ENCODE assay signal across 23 cellular contexts in genomic region chr10:83612746-83613145, GRCh38.
"Had no signal": no experiment of that assay in that cellular context is flagged by ENCODE, and none has a peak within 500 bp of the region (broad histone marks: within the 10 kb centered on the region; RNA-seq: fewer than 3 reads in every experiment).

No MANE protein-coding gene starts in this region.

- H3K9me3 Mint-ChIP-seq: activated CD4-positive, alpha-beta memory T cell treated with anti-CD3 and anti-CD28 coated beads, Interleukin-2, amount 10 ng/mL, durations not matched to agents 7 days and 5 days; activated CD4-positive, alpha-beta T cell treated with anti-CD3 and anti-CD28 coated beads, Interleukin-2, amount 10 ng/mL, durations not matched to agents 7 days and 5 days; activated T-helper 17 cell treated with anti-CD3 and anti-CD28 coated beads, Interleukin-2, amount 50 U/mL, for 72 hours had no signal

- H3K27ac ChIP-seq: SK-N-MC, VCaP had no signal

- H3K4me3 Mint-ChIP-seq: activated CD4-positive, alpha-beta memory T cell treated with anti-CD3 and anti-CD28 coated beads, Interleukin-2, amount 10 ng/mL, durations not matched to agents 7 days and 5 days; activated CD4-positive, alpha-beta T cell treated with anti-CD3 and anti-CD28 coated beads, Interleukin-2, amount 10 ng/mL, durations not matched to agents 7 days and 5 days; activated naive CD4-positive, alpha-beta T cell treated with anti-CD3 and anti-CD28 coated beads, Interleukin-2, amount 10 ng/mL, durations not matched to agents 7 days and 5 days; activated naive CD8-positive, alpha-beta T cell treated with anti-CD3 and anti-CD28 coated beads for 36 hours; activated T-helper 17 cell treated with anti-CD3 and anti-CD28 coated beads, Interleukin-2, amount 50 U/mL, for 72 hours; T-cell had no signal

- DNase-seq: activated CD4-positive, alpha-beta memory T cell treated with anti-CD3 and anti-CD28 coated beads, Interleukin-2, amount 10 ng/mL, durations not matched to agents 7 days and 5 days; activated CD4-positive, alpha-beta T cell treated with anti-CD3 and anti-CD28 coated beads, Interleukin-2, amount 10 ng/mL, durations not matched to agents 7 days and 5 days; activated CD4-positive, CD25-positive, alpha-beta regulatory T cell; activated gamma-delta T cell treated with Interleukin-2 at 50 U/mL for 16 hours; activated naive CD4-positive, alpha-beta T cell treated with anti-CD3 and anti-CD28 coated beads, Interleukin-2, amount 10 ng/mL, durations not matched to agents 7 days and 5 days; activated naive CD8-positive, alpha-beta T cell treated with anti-CD3 and anti-CD28 coated beads for 36 hours; activated T-cell treated with anti-CD3 and anti-CD28 coated beads for 4 hours; activated T-cell treated with anti-CD3 and anti-CD28 coated beads, Interleukin-2, amount 50 U/mL, for 48 hours; KG1; NCI-H1092; NCI-H1417 treated with DMSO at 0.1 percent for 48 hours; NCI-H1694; NCI-H2029; NCI-H2107; NCI-H510A treated with DMSO at 0.1 percent for 48 hours; SIG-M5; T-cell; T-helper 2 cell; T1000 had no signal

- H3K4me1 Mint-ChIP-seq: activated CD4-positive, alpha-beta memory T cell treated with anti-CD3 and anti-CD28 coated beads, Interleukin-2, amount 10 ng/mL, durations not matched to agents 7 days and 5 days; activated CD4-positive, alpha-beta T cell treated with anti-CD3 and anti-CD28 coated beads, Interleukin-2, amount 10 ng/mL, durations not matched to agents 7 days and 5 days; activated naive CD4-positive, alpha-beta T cell treated with anti-CD3 and anti-CD28 coated beads, Interleukin-2, amount 10 ng/mL, durations not matched to agents 7 days and 5 days; activated naive CD8-positive, alpha-beta T cell treated with anti-CD3 and anti-CD28 coated beads for 36 hours; activated T-helper 17 cell treated with anti-CD3 and anti-CD28 coated beads, Interleukin-2, amount 50 U/mL, for 72 hours; T-cell had no signal

- H3K36me3 Mint-ChIP-seq: activated naive CD4-positive, alpha-beta T cell treated with anti-CD3 and anti-CD28 coated beads, Interleukin-2, amount 10 ng/mL, durations not matched to agents 7 days and 5 days; activated naive CD8-positive, alpha-beta T cell treated with anti-CD3 and anti-CD28 coated beads for 36 hours; T-cell had no signal

- FAIRE-seq: bronchial epithelial cell had no signal

- H3K27me3 Mint-ChIP-seq: activated CD4-positive, alpha-beta memory T cell treated with anti-CD3 and anti-CD28 coated beads, Interleukin-2, amount 10 ng/mL, durations not matched to agents 7 days and 5 days; activated CD4-positive, alpha-beta T cell treated with anti-CD3 and anti-CD28 coated beads, Interleukin-2, amount 10 ng/mL, durations not matched to agents 7 days and 5 days; activated naive CD4-positive, alpha-beta T cell treated with anti-CD3 and anti-CD28 coated beads, Interleukin-2, amount 10 ng/mL, durations not matched to agents 7 days and 5 days; activated naive CD8-positive, alpha-beta T cell treated with anti-CD3 and anti-CD28 coated beads for 36 hours; activated T-helper 17 cell treated with anti-CD3 and anti-CD28 coated beads, Interleukin-2, amount 50 U/mL, for 72 hours; T-cell had no signal

- H3K4me3 ChIP-seq: SK-N-MC had no signal

- H3K27ac Mint-ChIP-seq: activated CD4-positive, alpha-beta memory T cell treated with anti-CD3 and anti-CD28 coated beads, Interleukin-2, amount 10 ng/mL, durations not matched to agents 7 days and 5 days; activated CD4-positive, alpha-beta T cell treated with anti-CD3 and anti-CD28 coated beads, Interleukin-2, amount 10 ng/mL, durations not matched to agents 7 days and 5 days; activated naive CD4-positive, alpha-beta T cell treated with anti-CD3 and anti-CD28 coated beads, Interleukin-2, amount 10 ng/mL, durations not matched to agents 7 days and 5 days; activated naive CD8-positive, alpha-beta T cell treated with anti-CD3 and anti-CD28 coated beads for 36 hours; activated T-helper 17 cell treated with anti-CD3 and anti-CD28 coated beads, Interleukin-2, amount 50 U/mL, for 72 hours; T-cell had no signal
